1 cellular context compared by ENCODE assay signal in the genomic region with DNA sequence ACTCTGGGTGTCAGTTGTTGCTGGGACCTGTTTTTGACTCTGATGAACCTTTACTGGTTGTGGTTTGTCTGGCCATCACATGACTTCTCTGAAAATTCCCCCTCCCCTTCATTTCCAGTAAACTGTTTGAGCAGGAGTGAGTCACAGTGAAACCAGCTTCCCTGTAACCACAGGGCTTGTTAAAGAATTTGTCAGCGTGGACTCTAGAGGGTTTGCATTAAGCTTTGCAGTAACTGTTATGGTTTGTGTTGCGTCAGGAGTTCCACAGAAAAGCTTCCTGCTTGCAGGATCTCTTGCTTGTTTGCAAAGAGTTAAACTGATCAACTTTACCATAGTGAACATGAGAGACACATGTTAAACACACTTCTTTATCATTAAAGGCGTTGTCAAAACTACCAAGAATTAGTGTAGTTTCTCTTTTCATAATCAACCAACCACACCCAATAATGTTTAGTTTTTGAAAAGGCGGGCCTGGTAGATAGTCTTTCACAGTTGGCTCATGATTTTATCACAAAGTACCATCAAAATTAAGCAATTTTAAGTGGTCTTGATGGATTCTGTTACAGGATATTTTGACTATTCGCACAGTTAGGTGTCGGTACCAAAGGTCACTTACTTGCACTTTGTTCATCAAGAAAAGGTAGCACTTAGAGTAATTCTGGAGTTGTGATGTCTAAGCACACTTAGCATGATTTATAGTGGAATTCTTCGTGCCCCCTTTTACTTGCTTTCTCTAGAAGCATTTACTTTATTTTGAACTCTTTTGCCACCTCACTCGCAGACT.
TF ChIP-seq lines count a peak whose summit lies in the region.

No MANE protein-coding gene starts in this region.

TF ChIP-seq in K562, 482 proteins besides CTCF, POLR2A, EP300 and RAD21 (continued from another document and continues in another):
- TF ChIP-seq ETS1 (conservative IDR thresholded peaks at IDR 0.05; ENCODE audit: control insufficient read depth, low read depth, low read length), result no peak
- TF ChIP-seq SAP30 (IDR thresholded peaks at IDR 0.05; ENCODE audit: borderline replicate concordance, insufficient read depth, low read depth, low read length, poor library complexity, severe bottlenecking), result no peak
- TF ChIP-seq, protein P1, sequence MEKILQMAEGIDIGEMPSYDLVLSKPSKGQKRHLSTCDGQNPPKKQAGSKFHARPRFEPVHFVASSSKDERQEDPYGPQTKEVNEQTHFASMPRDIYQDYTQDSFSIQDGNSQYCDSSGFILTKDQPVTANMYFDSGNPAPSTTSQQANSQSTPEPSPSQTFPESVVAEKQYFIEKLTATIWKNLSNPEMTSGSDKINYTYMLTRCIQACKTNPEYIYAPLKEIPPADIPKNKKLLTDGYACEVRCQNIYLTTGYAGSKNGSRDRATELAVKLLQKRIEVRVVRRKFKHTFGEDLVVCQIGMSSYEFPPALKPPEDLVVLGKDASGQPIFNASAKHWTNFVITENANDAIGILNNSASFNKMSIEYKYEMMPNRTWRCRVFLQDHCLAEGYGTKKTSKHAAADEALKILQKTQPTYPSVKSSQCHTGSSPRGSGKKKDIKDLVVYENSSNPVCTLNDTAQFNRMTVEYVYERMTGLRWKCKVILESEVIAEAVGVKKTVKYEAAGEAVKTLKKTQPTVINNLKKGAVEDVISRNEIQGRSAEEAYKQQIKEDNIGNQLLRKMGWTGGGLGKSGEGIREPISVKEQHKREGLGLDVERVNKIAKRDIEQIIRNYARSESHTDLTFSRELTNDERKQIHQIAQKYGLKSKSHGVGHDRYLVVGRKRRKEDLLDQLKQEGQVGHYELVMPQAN (IDR thresholded peaks at IDR 0.05; ENCODE audit: borderline replicate concordance), result no peak
- TF ChIP-seq SMARCE1 (IDR thresholded peaks at IDR 0.05), result peak; percentile 92
- TF ChIP-seq CHD4 (IDR thresholded peaks at IDR 0.05; ENCODE audit: insufficient read depth, insufficient replicate concordance, low read depth, low read length, poor library complexity, severe bottlenecking), result no peak
- no peak for TF ChIP-seq HNRNPUL1 (IDR thresholded peaks at IDR 0.05; ENCODE audit: low read length)
- peak; percentile 75 for TF ChIP-seq MEIS2 (IDR thresholded peaks at IDR 0.05; ENCODE audit: partially characterized antibody)
- no peak for TF ChIP-seq RBM39 (optimal IDR thresholded peaks at IDR 0.05; ENCODE audit: low read depth, low read length)
- peak in 1 of 2 experiments; percentile 65; a peak in 1 of 4 replicates for TF ChIP-seq TRIM24 (IDR thresholded peaks at IDR 0.05)
- TF ChIP-seq E2F8 (IDR thresholded peaks at IDR 0.05; ENCODE audit: low read depth, partially characterized antibody), result no peak
- no peak for TF ChIP-seq MAFF (IDR thresholded peaks at IDR 0.05; ENCODE audit: low read length)
- TF ChIP-seq ZNF124 (CRISPR knock-in tag; IDR thresholded peaks at IDR 0.05), result no peak
- no peak for TF ChIP-seq HMG20B (CRISPR knock-in tag; IDR thresholded peaks at IDR 0.05)
- no peak for TF ChIP-seq TFAM (CRISPR knock-in tag; conservative IDR thresholded peaks at IDR 0.05)
- TF ChIP-seq ZNF311 (CRISPR knock-in tag; IDR thresholded peaks at IDR 0.05), result no peak
- TF ChIP-seq, protein P2, sequence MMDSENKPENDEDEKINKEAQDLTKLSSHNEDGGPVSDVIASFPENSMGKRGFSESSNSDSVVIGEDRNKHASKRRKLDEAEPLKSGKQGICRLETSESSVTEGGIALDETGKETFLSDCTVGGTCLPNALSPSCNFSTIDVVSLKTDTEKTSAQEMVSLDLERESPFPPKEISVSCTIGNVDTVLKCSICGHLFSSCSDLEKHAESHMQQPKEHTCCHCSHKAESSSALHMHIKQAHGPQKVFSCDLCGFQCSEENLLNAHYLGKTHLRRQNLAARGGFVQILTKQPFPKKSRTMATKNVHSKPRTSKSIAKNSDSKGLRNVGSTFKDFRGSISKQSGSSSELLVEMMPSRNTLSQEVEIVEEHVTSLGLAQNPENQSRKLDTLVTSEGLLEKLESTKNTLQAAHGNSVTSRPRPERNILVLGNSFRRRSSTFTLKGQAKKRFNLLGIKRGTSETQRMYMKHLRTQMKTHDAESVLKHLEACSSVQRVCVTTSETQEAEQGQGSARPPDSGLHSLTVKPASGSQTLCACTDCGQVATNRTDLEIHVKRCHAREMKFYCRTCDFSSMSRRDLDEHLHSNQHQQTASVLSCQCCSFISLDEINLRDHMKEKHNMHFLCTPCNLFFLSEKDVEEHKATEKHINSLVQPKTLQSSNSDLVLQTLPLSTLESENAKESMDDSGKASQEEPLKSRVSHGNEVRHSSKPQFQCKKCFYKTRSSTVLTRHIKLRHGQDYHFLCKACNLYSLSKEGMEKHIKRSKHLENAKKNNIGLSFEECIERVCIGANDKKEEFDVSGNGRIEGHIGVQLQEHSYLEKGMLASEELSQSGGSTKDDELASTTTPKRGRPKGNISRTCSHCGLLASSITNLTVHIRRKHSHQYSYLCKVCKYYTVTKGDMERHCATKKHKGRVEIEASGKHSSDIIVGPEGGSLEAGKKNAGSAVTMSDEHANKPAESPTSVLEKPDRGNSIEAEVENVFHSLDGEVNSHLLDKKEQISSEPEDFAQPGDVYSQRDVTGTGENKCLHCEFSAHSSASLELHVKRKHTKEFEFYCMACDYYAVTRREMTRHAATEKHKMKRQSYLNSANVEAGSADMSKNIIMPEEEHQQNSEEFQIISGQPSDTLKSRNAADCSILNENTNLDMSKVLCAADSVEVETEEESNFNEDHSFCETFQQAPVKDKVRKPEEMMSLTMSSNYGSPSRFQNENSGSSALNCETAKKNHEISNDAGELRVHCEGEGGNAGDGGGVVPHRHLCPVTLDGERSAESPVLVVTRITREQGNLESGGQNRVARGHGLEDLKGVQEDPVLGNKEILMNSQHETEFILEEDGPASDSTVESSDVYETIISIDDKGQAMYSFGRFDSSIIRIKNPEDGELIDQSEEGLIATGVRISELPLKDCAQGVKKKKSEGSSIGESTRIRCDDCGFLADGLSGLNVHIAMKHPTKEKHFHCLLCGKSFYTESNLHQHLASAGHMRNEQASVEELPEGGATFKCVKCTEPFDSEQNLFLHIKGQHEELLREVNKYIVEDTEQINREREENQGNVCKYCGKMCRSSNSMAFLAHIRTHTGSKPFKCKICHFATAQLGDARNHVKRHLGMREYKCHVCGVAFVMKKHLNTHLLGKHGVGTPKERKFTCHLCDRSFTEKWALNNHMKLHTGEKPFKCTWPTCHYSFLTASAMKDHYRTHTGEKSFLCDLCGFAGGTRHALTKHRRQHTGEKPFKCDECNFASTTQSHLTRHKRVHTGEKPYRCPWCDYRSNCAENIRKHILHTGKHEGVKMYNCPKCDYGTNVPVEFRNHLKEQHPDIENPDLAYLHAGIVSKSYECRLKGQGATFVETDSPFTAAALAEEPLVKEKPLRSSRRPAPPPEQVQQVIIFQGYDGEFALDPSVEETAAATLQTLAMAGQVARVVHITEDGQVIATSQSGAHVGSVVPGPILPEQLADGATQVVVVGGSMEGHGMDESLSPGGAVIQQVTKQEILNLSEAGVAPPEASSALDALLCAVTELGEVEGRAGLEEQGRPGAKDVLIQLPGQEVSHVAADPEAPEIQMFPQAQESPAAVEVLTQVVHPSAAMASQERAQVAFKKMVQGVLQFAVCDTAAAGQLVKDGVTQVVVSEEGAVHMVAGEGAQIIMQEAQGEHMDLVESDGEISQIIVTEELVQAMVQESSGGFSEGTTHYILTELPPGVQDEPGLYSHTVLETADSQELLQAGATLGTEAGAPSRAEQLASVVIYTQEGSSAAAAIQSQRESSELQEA (IDR thresholded peaks at IDR 0.05; ENCODE audit: low read depth), result no peak
- TF ChIP-seq JUND (IDR thresholded peaks at IDR 0.05; ENCODE audit: borderline replicate concordance, low read depth, low read length), result peak; percentile 98
- TF ChIP-seq JUND (tag; IDR thresholded peaks at IDR 0.05; ENCODE audit: borderline replicate concordance, low read depth, low read length), result peak; percentile 97
- peak; percentile 95 for TF ChIP-seq LEF1 (IDR thresholded peaks at IDR 0.05)
- peak; percentile 97 for TF ChIP-seq TOE1 (IDR thresholded peaks at IDR 0.05; ENCODE audit: borderline replicate concordance)
- no peak for TF ChIP-seq TOE1 (CRISPR knock-in tag; IDR thresholded peaks at IDR 0.05; ENCODE audit: borderline replicate concordance, low read depth)
- peak; percentile 16 to 96; a peak in 3 of 4 replicates for TF ChIP-seq MLLT1 (IDR thresholded peaks at IDR 0.05)
- no peak for TF ChIP-seq WHSC1 (IDR thresholded peaks at IDR 0.05; ENCODE audit: low read length)
- no peak for TF ChIP-seq ZNF143 (CRISPR knock-in tag; IDR thresholded peaks at IDR 0.05)
- TF ChIP-seq NFIC (IDR thresholded peaks at IDR 0.05), result no peak; the same call in none of the 2 replicates
- TF ChIP-seq CBFA2T2 (conservative IDR thresholded peaks at IDR 0.05), result peak; percentile 61
- no peak; the same call in 1 of the 2 replicates for TF ChIP-seq GABPB1 (CRISPR knock-in tag; IDR thresholded peaks at IDR 0.05)
- TF ChIP-seq, protein P3, sequence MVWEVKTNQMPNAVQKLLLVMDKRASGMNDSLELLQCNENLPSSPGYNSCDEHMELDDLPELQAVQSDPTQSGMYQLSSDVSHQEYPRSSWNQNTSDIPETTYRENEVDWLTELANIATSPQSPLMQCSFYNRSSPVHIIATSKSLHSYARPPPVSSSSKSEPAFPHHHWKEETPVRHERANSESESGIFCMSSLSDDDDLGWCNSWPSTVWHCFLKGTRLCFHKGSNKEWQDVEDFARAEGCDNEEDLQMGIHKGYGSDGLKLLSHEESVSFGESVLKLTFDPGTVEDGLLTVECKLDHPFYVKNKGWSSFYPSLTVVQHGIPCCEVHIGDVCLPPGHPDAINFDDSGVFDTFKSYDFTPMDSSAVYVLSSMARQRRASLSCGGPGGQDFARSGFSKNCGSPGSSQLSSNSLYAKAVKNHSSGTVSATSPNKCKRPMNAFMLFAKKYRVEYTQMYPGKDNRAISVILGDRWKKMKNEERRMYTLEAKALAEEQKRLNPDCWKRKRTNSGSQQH (CRISPR knock-in tag; IDR thresholded peaks at IDR 0.05), result no peak
- no peak for TF ChIP-seq HINFP (tag; conservative IDR thresholded peaks at IDR 0.05; ENCODE audit: low read depth)
- no peak for TF ChIP-seq PHF20 (IDR thresholded peaks at IDR 0.05; ENCODE audit: partially characterized antibody)
- TF ChIP-seq, protein P4, sequence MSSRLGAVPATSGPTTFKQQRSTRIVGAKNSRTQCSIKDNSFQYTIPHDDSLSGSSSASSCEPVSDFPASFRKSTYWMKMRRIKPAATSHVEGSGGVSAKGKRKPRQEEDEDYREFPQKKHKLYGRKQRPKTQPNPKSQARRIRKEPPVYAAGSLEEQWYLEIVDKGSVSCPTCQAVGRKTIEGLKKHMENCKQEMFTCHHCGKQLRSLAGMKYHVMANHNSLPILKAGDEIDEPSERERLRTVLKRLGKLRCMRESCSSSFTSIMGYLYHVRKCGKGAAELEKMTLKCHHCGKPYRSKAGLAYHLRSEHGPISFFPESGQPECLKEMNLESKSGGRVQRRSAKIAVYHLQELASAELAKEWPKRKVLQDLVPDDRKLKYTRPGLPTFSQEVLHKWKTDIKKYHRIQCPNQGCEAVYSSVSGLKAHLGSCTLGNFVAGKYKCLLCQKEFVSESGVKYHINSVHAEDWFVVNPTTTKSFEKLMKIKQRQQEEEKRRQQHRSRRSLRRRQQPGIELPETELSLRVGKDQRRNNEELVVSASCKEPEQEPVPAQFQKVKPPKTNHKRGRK (tag; IDR thresholded peaks at IDR 0.05), result no peak
- no peak for TF ChIP-seq RHOXF2B (CRISPR knock-in tag; conservative IDR thresholded peaks at IDR 0.05)
- TF ChIP-seq LCOR (CRISPR knock-in tag; IDR thresholded peaks at IDR 0.05), result no peak
